Comparison of ENCODE assay signal across 26 cellular contexts in genomic region chr7:156906281-156906680, GRCh38.
"Had no signal": no experiment of that assay in that cellular context is flagged by ENCODE, and none has a peak within 500 bp of the region (broad histone marks: within the 10 kb centered on the region; RNA-seq: fewer than 3 reads in every experiment).

No MANE protein-coding gene starts in this region.

- H3K4me3 ChIP-seq: ascending aorta, body of pancreas had no signal

- FAIRE-seq: bronchial epithelial cell, RCC 7860 had no signal

- H3K27ac ChIP-seq: ascending aorta, body of pancreas had no signal

- DNase-seq: activated CD4-positive, alpha-beta memory T cell treated with anti-CD3 and anti-CD28 coated beads for 36 hours; activated CD4-positive, alpha-beta T cell treated with anti-CD3 and anti-CD28 coated beads, Interleukin-2, amount 10 ng/mL, durations not matched to agents 7 days and 5 days; activated CD4-positive, CD25-positive, alpha-beta regulatory T cell; activated CD8-positive, alpha-beta memory T cell treated with anti-CD3 and anti-CD28 coated beads for 24 hours; activated effector memory CD4-positive, alpha-beta T cell treated with anti-CD3 and anti-CD28 coated beads, Interleukin-2, amount 50 U/mL, for 16 hours; activated naive CD4-positive, alpha-beta T cell treated with Interleukin-2 at 50 U/mL for 16 hours; activated naive CD8-positive, alpha-beta T cell treated with anti-CD3 and anti-CD28 coated beads, Interleukin-2, amount 50 U/mL, for 24 hours; activated T-cell treated with anti-CD3 and anti-CD28 coated beads, Interleukin-2, amount 50 U/mL, for 4 hours; amniotic stem cell; body of pancreas; central memory CD4-positive, alpha-beta T cell; Kasumi-1; NCI-H1092; NCI-H1694; NCI-H2029; NCI-H2107; NCI-H2171 treated with DMSO at 0.1 percent for 48 hours; NCI-H226; NCI-H510A; NCI-H526 treated with DMSO at 0.1 percent for 48 hours; NCI-H82; SIG-M5; T-helper 1 cell had no signal
